ENCODE assay signal across 1 cellular context in the genomic region with DNA sequence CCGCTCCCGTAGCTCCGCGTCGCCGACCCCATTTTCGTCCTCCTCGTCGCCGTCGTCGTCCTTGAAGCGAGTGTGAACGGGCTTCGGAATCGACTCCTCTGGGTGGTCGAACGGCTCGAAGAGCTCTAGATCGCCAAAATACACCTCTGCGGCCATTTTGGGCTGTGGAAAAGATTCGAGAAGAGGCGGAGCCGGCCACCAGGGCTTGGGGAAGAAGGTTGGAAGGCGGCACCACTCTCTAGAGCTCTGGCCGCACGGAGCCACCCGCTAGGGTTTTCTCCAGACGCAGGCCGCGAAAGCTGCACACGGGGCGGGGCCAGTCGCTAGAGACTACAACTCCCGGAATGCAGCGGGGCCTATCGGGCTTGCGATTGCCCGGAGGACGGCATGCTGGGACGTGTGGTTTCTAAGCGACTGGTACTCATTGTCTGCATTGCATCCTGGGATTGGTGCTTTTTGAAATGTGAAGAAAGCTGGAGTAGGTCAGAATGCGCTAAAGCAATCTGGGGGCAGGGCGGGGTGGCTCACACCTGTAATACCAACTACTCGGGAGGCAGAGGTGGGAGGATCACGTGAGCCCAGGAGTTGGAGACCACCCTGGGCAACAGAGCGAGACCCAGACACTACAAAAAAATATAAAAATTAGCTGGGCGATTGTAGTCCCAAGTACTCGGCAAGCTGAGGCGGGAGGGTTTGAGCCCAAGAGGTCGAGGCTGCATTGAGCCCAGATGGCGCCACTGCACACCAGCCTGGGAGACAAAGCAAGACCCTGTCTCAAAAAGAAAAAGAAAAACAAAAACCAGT.
A peak's percentile ranks its signal among the peaks of the same experiment; 100 is the strongest.
TF ChIP-seq lines count a peak whose summit lies in the region.

A gene (minus strand): TSS at position 248 of the 804 bp plus-strand sequence. CDS start 92 bp downstream, at position 156.

TF ChIP-seq in HEK293, 187 proteins besides CTCF, POLR2A, EP300 and RAD21 (continued from another document):
- TF ChIP-seq KLF16 (tag by site-specific recombination; IDR thresholded peaks at IDR 0.05) (no peak), SALL2 (tag by site-specific recombination; IDR thresholded peaks at IDR 0.05; ENCODE audit: borderline replicate concordance) (no peak), REPIN1 (tag by site-specific recombination; IDR thresholded peaks at IDR 0.05; ENCODE audit: low read depth) (no peak; the same call in 1 of the 2 replicates), ZSCAN23 (tag by site-specific recombination; IDR thresholded peaks at IDR 0.05) (0 out of 2 replicates have a peak, but pooled peaks have one; percentile 13), ZNF426 (tag by site-specific recombination; IDR thresholded peaks at IDR 0.05) (no peak), ZNF610 (tag by site-specific recombination; IDR thresholded peaks at IDR 0.05; ENCODE audit: borderline replicate concordance) (peak; percentile 34; the same call in 1 of the 2 replicates), OSR2 (tag by site-specific recombination; IDR thresholded peaks at IDR 0.05) (no peak), ZNF394 (tag by site-specific recombination; IDR thresholded peaks at IDR 0.05; ENCODE audit: borderline replicate concordance) (peak; percentile 43; the same call in 1 of the 2 replicates), ZXDB (tag by site-specific recombination; IDR thresholded peaks at IDR 0.05) (peak; percentile 82), ZNF624 (tag by site-specific recombination; IDR thresholded peaks at IDR 0.05) (no peak), SP2 (tag by site-specific recombination; IDR thresholded peaks at IDR 0.05) (peak; percentile 62)
- TF ChIP-seq, protein P1, sequence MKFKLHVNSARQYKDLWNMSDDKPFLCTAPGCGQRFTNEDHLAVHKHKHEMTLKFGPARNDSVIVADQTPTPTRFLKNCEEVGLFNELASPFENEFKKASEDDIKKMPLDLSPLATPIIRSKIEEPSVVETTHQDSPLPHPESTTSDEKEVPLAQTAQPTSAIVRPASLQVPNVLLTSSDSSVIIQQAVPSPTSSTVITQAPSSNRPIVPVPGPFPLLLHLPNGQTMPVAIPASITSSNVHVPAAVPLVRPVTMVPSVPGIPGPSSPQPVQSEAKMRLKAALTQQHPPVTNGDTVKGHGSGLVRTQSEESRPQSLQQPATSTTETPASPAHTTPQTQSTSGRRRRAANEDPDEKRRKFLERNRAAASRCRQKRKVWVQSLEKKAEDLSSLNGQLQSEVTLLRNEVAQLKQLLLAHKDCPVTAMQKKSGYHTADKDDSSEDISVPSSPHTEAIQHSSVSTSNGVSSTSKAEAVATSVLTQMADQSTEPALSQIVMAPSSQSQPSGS (tag by site-specific recombination; IDR thresholded peaks at IDR 0.05; ENCODE audit: low read depth) = no peak
- TF ChIP-seq, protein P2, sequence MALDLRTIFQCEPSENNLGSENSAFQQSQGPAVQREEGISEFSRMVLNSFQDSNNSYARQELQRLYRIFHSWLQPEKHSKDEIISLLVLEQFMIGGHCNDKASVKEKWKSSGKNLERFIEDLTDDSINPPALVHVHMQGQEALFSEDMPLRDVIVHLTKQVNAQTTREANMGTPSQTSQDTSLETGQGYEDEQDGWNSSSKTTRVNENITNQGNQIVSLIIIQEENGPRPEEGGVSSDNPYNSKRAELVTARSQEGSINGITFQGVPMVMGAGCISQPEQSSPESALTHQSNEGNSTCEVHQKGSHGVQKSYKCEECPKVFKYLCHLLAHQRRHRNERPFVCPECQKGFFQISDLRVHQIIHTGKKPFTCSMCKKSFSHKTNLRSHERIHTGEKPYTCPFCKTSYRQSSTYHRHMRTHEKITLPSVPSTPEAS (tag by site-specific recombination; IDR thresholded peaks at IDR 0.05) = no peak
- TF ChIP-seq, protein P3, sequence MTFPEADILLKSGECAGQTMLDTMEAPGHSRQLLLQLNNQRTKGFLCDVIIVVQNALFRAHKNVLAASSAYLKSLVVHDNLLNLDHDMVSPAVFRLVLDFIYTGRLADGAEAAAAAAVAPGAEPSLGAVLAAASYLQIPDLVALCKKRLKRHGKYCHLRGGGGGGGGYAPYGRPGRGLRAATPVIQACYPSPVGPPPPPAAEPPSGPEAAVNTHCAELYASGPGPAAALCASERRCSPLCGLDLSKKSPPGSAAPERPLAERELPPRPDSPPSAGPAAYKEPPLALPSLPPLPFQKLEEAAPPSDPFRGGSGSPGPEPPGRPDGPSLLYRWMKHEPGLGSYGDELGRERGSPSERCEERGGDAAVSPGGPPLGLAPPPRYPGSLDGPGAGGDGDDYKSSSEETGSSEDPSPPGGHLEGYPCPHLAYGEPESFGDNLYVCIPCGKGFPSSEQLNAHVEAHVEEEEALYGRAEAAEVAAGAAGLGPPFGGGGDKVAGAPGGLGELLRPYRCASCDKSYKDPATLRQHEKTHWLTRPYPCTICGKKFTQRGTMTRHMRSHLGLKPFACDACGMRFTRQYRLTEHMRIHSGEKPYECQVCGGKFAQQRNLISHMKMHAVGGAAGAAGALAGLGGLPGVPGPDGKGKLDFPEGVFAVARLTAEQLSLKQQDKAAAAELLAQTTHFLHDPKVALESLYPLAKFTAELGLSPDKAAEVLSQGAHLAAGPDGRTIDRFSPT (tag by site-specific recombination; IDR thresholded peaks at IDR 0.05) = peak; percentile 79
